21 cellular contexts compared by ENCODE assay signal in the genomic region with DNA sequence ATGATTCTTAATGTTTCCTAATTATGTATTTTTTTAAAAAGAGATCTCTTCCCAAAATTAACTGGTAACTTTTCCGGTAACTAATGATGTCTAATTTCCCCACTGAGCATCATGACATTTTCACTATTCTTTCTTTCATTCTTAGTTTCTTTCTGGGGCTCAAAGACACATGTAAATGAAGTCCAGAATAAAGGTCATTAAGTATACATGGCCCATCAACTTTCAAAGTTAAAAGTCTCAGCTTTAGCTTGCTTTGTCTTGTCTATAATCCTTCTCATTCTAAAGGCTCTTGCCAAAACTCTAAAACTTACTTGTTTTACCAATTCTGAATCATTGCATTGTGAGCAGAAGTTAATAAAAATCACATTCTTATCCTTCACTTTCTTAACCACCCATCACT. TPM values are rescaled to one million over a fixed set of nuclear protein-coding genes. Genes with fewer than 3 reads are reported as not detected.
DNase-seq lines count a peak whose midpoint lies in the region; ATAC-seq, FAIRE-seq and TF ChIP-seq lines count a peak whose summit lies in the region.
"Had no signal": no experiment of that assay in that cellular context is flagged by ENCODE, and none has a peak within 500 bp of the region (broad histone marks: within the 10 kb centered on the region; RNA-seq: fewer than 3 reads in every experiment).

No MANE protein-coding gene starts in this region.

- H3K4me3 ChIP-seq in naive thymus-derived CD4-positive, alpha-beta T cell (ENCODE audit: low read length): peak overlapping the region; percentile 1
- H3K4me3 ChIP-seq in right atrium auricular region: no peak overlapping the region
- H3K4me3 ChIP-seq: body of pancreas, lower lobe of right lung, smooth muscle cell, upper lobe of left lung had no signal

- H3K27ac ChIP-seq in naive thymus-derived CD4-positive, alpha-beta T cell (ENCODE audit: low read depth, low read length): no peak overlapping the region
- no peak overlapping the region for H3K27ac ChIP-seq in right atrium auricular region
- H3K27ac ChIP-seq: 22Rv1, body of pancreas, lower lobe of right lung, upper lobe of left lung had no signal

- no peaks in the 10 kb centered on the region for H3K36me3 ChIP-seq in naive thymus-derived CD4-positive, alpha-beta T cell (ENCODE audit: control insufficient read depth in 2 of 3, insufficient read depth in 3 of 3, low read length in 3 of 3)
- no peaks in the 10 kb centered on the region for H3K36me3 ChIP-seq in right atrium auricular region
- H3K36me3 ChIP-seq: lower lobe of right lung, upper lobe of left lung had no signal

- POLR2A ChIA-PET in naive thymus-derived CD4-positive, alpha-beta T cell (lab: Charles Lee): interaction anchor here (0.7 to 2.0 kb wide), 3 partner anchors 10 to 27 kb away, joined by 3 to 7 read pairs (median 4); no protein-coding TSS in a partner anchor

- CTCF ChIA-PET in naive thymus-derived CD4-positive, alpha-beta T cell (lab: Charles Lee): interaction anchor here (0.7 to 3.2 kb wide), 2 partner anchors 27 to 30 kb away, joined by 3 to 16 read pairs; no protein-coding TSS in a partner anchor

- no peaks in the 10 kb centered on the region for H3K27me3 ChIP-seq in naive thymus-derived CD4-positive, alpha-beta T cell (ENCODE audit: control insufficient read depth in 2 of 2, insufficient read depth in 2 of 2, low read length in 2 of 2)
- H3K27me3 ChIP-seq in right atrium auricular region: no peaks in the 10 kb centered on the region
- H3K27me3 ChIP-seq: body of pancreas, upper lobe of left lung had no signal

- intact Hi-C loops in naive thymus-derived CD4-positive, alpha-beta T cell (cut with micrococcal nuclease): loop anchor here in 1 of 2 donors (1.0 to 10.0 kb wide), 2 partner anchors 30 to 50 kb away; no protein-coding TSS in a partner anchor

- peaks cover 18 to 33% of the 10 kb centered on the region in 2 donors for H3K4me1 ChIP-seq in naive thymus-derived CD4-positive, alpha-beta T cell (ENCODE audit: control insufficient read depth in 2 of 2, insufficient read depth in 2 of 2, low read length in 2 of 2)
- no peaks in the 10 kb centered on the region for H3K4me1 ChIP-seq in right atrium auricular region

- no peaks in the 10 kb centered on the region for H3K27me3 Mint-ChIP-seq in T-helper 1 cell treated with Interleukin-12 subunit alpha and Interleukin-12 subunit beta and Interleukin-4 antibody, amounts not matched to agents 30 μg/mL and 1 μg/mL, for 36 hours (ENCODE audit: low read depth)
- no peaks in the 10 kb centered on the region for H3K27me3 Mint-ChIP-seq in activated T-helper 17 cell treated with anti-CD3 and anti-CD28 coated beads, Interleukin-2, amount 50 U/mL, for 72 hours
- H3K27me3 Mint-ChIP-seq in naive thymus-derived CD4-positive, alpha-beta T cell: no peaks in the 10 kb centered on the region

- FAIRE-seq in GM19239 (lab: Jason Lieb, UNC) (peak; percentile 74), frontal cortex (lab: Jason Lieb, UNC) (no peak)
- FAIRE-seq: H1, keratinocyte had no signal

- H3K4me3 Mint-ChIP-seq in T-helper 1 cell treated with Interleukin-12 subunit alpha and Interleukin-12 subunit beta and Interleukin-4 antibody, amounts not matched to agents 30 μg/mL and 1 μg/mL, for 36 hours: peak overlapping the region; percentile 26
- peak overlapping the region; percentile 50 for H3K4me3 Mint-ChIP-seq in activated T-helper 17 cell treated with anti-CD3 and anti-CD28 coated beads, Interleukin-2, amount 50 U/mL, for 72 hours
- H3K4me3 Mint-ChIP-seq in naive thymus-derived CD4-positive, alpha-beta T cell: peak overlapping the region in 8 of 10 donors; percentile 42 to 73 (median 54)

- peak overlapping the region; percentile 56 for H3K27ac Mint-ChIP-seq in T-helper 1 cell treated with Interleukin-12 subunit alpha and Interleukin-12 subunit beta and Interleukin-4 antibody, amounts not matched to agents 30 μg/mL and 1 μg/mL, for 36 hours
- peak overlapping the region; percentile 72 for H3K27ac Mint-ChIP-seq in activated T-helper 17 cell treated with anti-CD3 and anti-CD28 coated beads, Interleukin-2, amount 50 U/mL, for 72 hours
- H3K27ac Mint-ChIP-seq in naive thymus-derived CD4-positive, alpha-beta T cell: peak overlapping the region in 7 of 9 donors; percentile 1 to 79 (median 54)

- DNase-seq in T-helper 1 cell (no peak), GM19239 (ENCODE audit: insufficient read length, low spot score) (no peak), frontal cortex (ENCODE audit: low spot score in 2 of 2) (no peak), 8988T (no peak), right atrium auricular region (ENCODE audit: low spot score) (no peak)
- DNase-seq in naive thymus-derived CD4-positive, alpha-beta T cell: no peak
- DNase-seq: activated CD4-positive, CD25-positive, alpha-beta regulatory T cell treated with anti-CD3 and anti-CD28 coated beads, Interleukin-2, amount 50 U/mL, for 72 hours; body of pancreas; COR-L47; DND-41; lower lobe of right lung; NCI-H187; occipital lobe; upper lobe of left lung had no signal

- H3K4me1 Mint-ChIP-seq in T-helper 1 cell treated with Interleukin-12 subunit alpha and Interleukin-12 subunit beta and Interleukin-4 antibody, amounts not matched to agents 30 μg/mL and 1 μg/mL, for 36 hours (ENCODE audit: low read depth): peaks cover 47% of the 10 kb centered on the region
- H3K4me1 Mint-ChIP-seq in activated T-helper 17 cell treated with anti-CD3 and anti-CD28 coated beads, Interleukin-2, amount 50 U/mL, for 72 hours: peaks cover 36% of the 10 kb centered on the region
- H3K4me1 Mint-ChIP-seq in naive thymus-derived CD4-positive, alpha-beta T cell: peaks cover 43 to 82% (median 58%) of the 10 kb centered on the region in 7 donors

- no peak for TF ChIP-seq CTCF in right atrium auricular region (IDR thresholded peaks at IDR 0.05)

- peaks cover 21% of the 10 kb centered on the region for H3K36me3 Mint-ChIP-seq in T-helper 1 cell treated with Interleukin-12 subunit alpha and Interleukin-12 subunit beta and Interleukin-4 antibody, amounts not matched to agents 30 μg/mL and 1 μg/mL, for 36 hours (ENCODE audit: low read depth)
- H3K36me3 Mint-ChIP-seq in activated T-helper 17 cell treated with anti-CD3 and anti-CD28 coated beads, Interleukin-2, amount 50 U/mL, for 72 hours (ENCODE audit: low read depth): peaks cover 16% of the 10 kb centered on the region
- peaks cover 3 to 26% (median 8%) of the 10 kb centered on the region in 5 donors for H3K36me3 Mint-ChIP-seq in naive thymus-derived CD4-positive, alpha-beta T cell

- no peaks in the 10 kb centered on the region for H3K9me3 ChIP-seq in naive thymus-derived CD4-positive, alpha-beta T cell (ENCODE audit: control insufficient read depth in 2 of 3, low read length in 3 of 3)
- H3K9me3 ChIP-seq in right atrium auricular region: no peaks in the 10 kb centered on the region
- H3K9me3 ChIP-seq: body of pancreas, lower lobe of right lung, upper lobe of left lung had no signal

- peak; percentile 52 for ATAC-seq in activated T-helper 17 cell treated with anti-CD3 and anti-CD28 coated beads, Interleukin-2, amount 50 U/mL, for 72 hours (replicated peaks)
- no peak for ATAC-seq in naive thymus-derived CD4-positive, alpha-beta T cell
- ATAC-seq: body of pancreas, lower lobe of right lung, SK-N-SH treated with all-trans-retinoic acid at 6 μM for 48 hours had no signal

- H3K9me3 Mint-ChIP-seq in T-helper 1 cell treated with Interleukin-12 subunit alpha and Interleukin-12 subunit beta and Interleukin-4 antibody, amounts not matched to agents 30 μg/mL and 1 μg/mL, for 36 hours: no peaks in the 10 kb centered on the region
- no peaks in the 10 kb centered on the region for H3K9me3 Mint-ChIP-seq in activated T-helper 17 cell treated with anti-CD3 and anti-CD28 coated beads, Interleukin-2, amount 50 U/mL, for 72 hours
- H3K9me3 Mint-ChIP-seq in naive thymus-derived CD4-positive, alpha-beta T cell: peaks cover 0 to 2% (median 0%) of the 10 kb centered on the region in 11 donors

RNA-seq across cellular contexts. Expression of a gene that starts 53.6 kb away (rescaled TPM):
- total RNA-seq in activated T-helper 17 cell treated with anti-CD3 and anti-CD28 coated beads, Interleukin-2, amount 50 U/mL, for 72 hours: 10 to 100 TPM; 28.5 to 37.1 TPM
- 10 to 100 TPM; 29.2 to 62.1 (median 48.5) TPM for total RNA-seq in naive thymus-derived CD4-positive, alpha-beta T cell
- 10 to 100 TPM; 11.6 to 15.0 TPM for polyA plus RNA-seq in naive thymus-derived CD4-positive, alpha-beta T cell
- total RNA-seq in frontal cortex (3.3 TPM), right atrium auricular region (10 to 100 TPM; 16.8 to 17.1 TPM)
